In the genomic region with DNA sequence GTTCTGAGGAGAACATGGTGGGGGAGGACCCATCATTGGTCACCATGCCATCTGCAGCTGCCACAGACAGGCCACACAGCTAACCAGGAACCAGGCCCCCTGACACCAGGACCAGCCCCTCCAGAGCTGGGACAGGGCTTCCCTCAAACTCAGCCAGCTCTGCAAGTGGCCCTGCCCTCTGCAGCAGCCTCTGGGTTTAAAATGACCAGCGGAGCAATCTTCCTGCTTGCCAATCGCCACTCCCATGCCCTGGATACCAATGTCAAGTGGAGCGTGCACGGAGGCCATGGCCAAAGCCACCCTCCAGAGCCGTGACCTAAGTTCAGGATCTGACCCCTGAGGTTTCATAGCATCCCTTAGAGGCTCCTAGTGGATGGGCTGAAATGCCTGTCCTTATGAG, we compare ENCODE assay signal across 13 cellular contexts.
"Had no signal": no experiment of that assay in that cellular context is flagged by ENCODE, and none has a peak within 500 bp of the region (broad histone marks: within the 10 kb centered on the region; RNA-seq: fewer than 3 reads in every experiment).

No MANE protein-coding gene starts in this region.

- H3K27ac ChIP-seq: epithelial cell of prostate, esophagus muscularis mucosa, gastrocnemius medialis, stomach had no signal

- H3K36me3 ChIP-seq: esophagus muscularis mucosa, gastrocnemius medialis, stomach had no signal

- H3K4me1 ChIP-seq: gastrocnemius medialis, stomach had no signal

- H3K27me3 ChIP-seq: stomach had no signal

- H3K9me3 ChIP-seq: esophagus muscularis mucosa, gastrocnemius medialis, stomach had no signal

- ATAC-seq: gastrocnemius medialis, left colon, natural killer cell, right cardiac atrium had no signal

- H3K4me3 ChIP-seq: esophagus muscularis mucosa, gastrocnemius medialis, stomach had no signal

- DNase-seq: effector memory CD4-positive, alpha-beta T cell; gastrocnemius medialis; glutamatergic neuron; left colon; natural killer cell; stimulated activated CD4-positive, alpha-beta T cell treated with anti-CD3 and anti-CD28 coated beads, Interleukin-2, amount 100 ng/mL, for 24 hours; stimulated activated CD4-positive, alpha-beta T cell treated with anti-CD3 and anti-CD28 coated beads, Interleukin-4, amount 100 ng/mL, for 4 hours; stimulated activated naive CD4-positive, alpha-beta T cell; stomach; substantia nigra had no signal
